In the genomic region with DNA sequence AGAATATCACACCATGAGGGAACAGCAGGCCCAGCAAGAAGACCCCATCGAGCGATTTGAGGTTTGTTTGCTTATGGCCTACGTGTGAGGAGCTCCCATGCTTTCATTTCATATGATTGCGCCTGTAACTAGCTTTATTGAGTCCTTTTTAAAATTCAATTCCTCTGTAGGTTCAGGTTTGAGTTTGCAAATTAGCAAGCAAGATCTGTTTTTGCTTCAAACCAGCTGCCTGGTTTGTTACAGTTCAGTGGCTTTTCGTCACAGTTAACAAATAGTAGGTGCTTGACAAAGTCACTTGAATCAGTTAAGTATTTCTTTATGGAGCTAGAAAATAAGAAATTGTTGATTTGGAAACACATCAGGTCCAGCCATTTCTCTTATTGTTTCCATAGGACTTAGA, we compare ENCODE assay signal across 16 cellular contexts. TPM values are rescaled to one million over a fixed set of nuclear protein-coding genes. Genes with fewer than 3 reads are reported as not detected.
DNase-seq lines count a peak whose midpoint lies in the region; ATAC-seq and TF ChIP-seq lines count a peak whose summit lies in the region.
"Had no signal": no experiment of that assay in that cellular context is flagged by ENCODE, and none has a peak within 500 bp of the region (broad histone marks: within the 10 kb centered on the region; RNA-seq: fewer than 3 reads in every experiment).

No MANE protein-coding gene starts in this region.

- H2AFZ ChIP-seq in SK-N-SH (ENCODE audit: low read depth) = no peak overlapping the region
- H2AFZ ChIP-seq: GM23248 had no signal

- POLR2A ChIA-PET in SK-N-SH (lab: Yijun Ruan, JAX) = no interaction called here

- H3K9me3 ChIP-seq in SK-N-SH (no peaks in the 10 kb centered on the region), right lobe of liver (no peaks in the 10 kb centered on the region), MG63 (no peaks in the 10 kb centered on the region)

- no peak for TF ChIP-seq EP300 in SK-N-SH (IDR thresholded peaks at IDR 0.05; ENCODE audit: borderline replicate concordance in 1 of 2, low read depth in 1 of 2, low read length in 1 of 2)

- peak overlapping the region; percentile 3 for H3K4me3 Mint-ChIP-seq in memory B cell

- H3K9me3 Mint-ChIP-seq in memory B cell = no peaks in the 10 kb centered on the region

- CTCF ChIA-PET in SK-N-SH (lab: Yijun Ruan, JAX) = interaction anchor here (1.3 to 5.3 kb wide), 5 partner anchors 7 to 266 kb away, joined by 3 to 37 read pairs (median 5); a partner anchor contains a TSS

- H3K27me3 Mint-ChIP-seq in memory B cell = no peaks in the 10 kb centered on the region

- 93% methylated on average over 5 of the region's 5 CpGs for WGBS in SK-N-SH (ENCODE audit: low lambda C conversion rate)
- 95% methylated on average over 5 of the region's 5 CpGs for WGBS in right lobe of liver (ENCODE audit: insufficient coverage, low coverage, low lambda C conversion rate, missing lambda C conversion rate)

- intact Hi-C loops in right lobe of liver (cut with DNase I) = loop anchor here in 1 of 2 donors (10.0 kb wide), 1 partner anchor 255 kb away; no protein-coding TSS in a partner anchor

- peak overlapping the region; percentile 56 for H3K27ac Mint-ChIP-seq in memory B cell

- H3K36me3 ChIP-seq in SK-N-SH (replicated peaks in 1 of 2; ENCODE audit: control insufficient read depth in 1 of 2, insufficient read depth in 2 of 2, low read length in 1 of 2) (peaks cover 64 to 68% of the 10 kb centered on the region in 2 experiments), right lobe of liver (peaks cover 0 to 12% (median 4%) of the 10 kb centered on the region in 4 donors), MG63 (peaks cover 19% of the 10 kb centered on the region)

- peaks cover 9% of the 10 kb centered on the region for H3K36me3 Mint-ChIP-seq in memory B cell

- no peaks in the 10 kb centered on the region; the same call in 1 of the 2 replicates for H3K79me2 ChIP-seq in SK-N-SH (ENCODE audit: insufficient read depth)

- peaks cover 13% of the 10 kb centered on the region for H4K20me1 ChIP-seq in SK-N-SH (ENCODE audit: insufficient read depth)

- H3K4me3 ChIP-seq in SK-N-SH (ENCODE audit: low read depth in 2 of 2, low read length in 1 of 2) (no peak overlapping the region), right lobe of liver (no peak overlapping the region), MG63 (no peak overlapping the region)
- H3K4me3 ChIP-seq: GM23248 had no signal

- TF ChIP-seq POLR2A in Raji (IDR thresholded peaks at IDR 0.05; ENCODE audit: insufficient read depth, low read depth, low read length) (peak; percentile 26; the same call in 1 of the 2 replicates), right lobe of liver (IDR thresholded peaks at IDR 0.05) (no peak)

- peaks cover 29% of the 10 kb centered on the region for H3F3A ChIP-seq in SK-N-SH (replicated peaks; ENCODE audit: insufficient read depth)

- no peak for TF ChIP-seq RAD21 in SK-N-SH (IDR thresholded peaks at IDR 0.05; ENCODE audit: low read length)

- DNase-seq in SK-N-SH (no peak), memory B cell (ENCODE audit: low spot score in 2 of 2) (no peak), right lobe of liver (no peak), MG63 (no peak)
- no peak for DNase-seq in activated naive CD4-positive, alpha-beta T cell treated with anti-CD3 and anti-CD28 coated beads, Interleukin-2, amount 50 U/mL, for 16 hours
- DNase-seq: GM23248, NCI-H1048, NCI-H1694, NCI-H345, SHP77 treated with DMSO at 0.1 percent for 48 hours had no signal

- H3K27me3 ChIP-seq in SK-N-SH (ENCODE audit: insufficient read depth) = no peaks in the 10 kb centered on the region
- no peaks in the 10 kb centered on the region for H3K27me3 ChIP-seq in right lobe of liver
- no peaks in the 10 kb centered on the region for H3K27me3 ChIP-seq in MG63

- H3K27ac ChIP-seq in SK-N-SH (ENCODE audit: low read depth in 2 of 2, low read length in 1 of 2) (peak overlapping the region; percentile 50 to 67; a peak in 2 of 4 replicates), right lobe of liver (no peak overlapping the region)
- H3K27ac ChIP-seq: C4-2B, GM23248 had no signal

- H3K4me1 ChIP-seq in SK-N-SH (ENCODE audit: control insufficient read depth in 1 of 2, insufficient read depth in 2 of 2, low read depth in 1 of 2, low read length in 1 of 2) = peaks cover 5 to 33% of the 10 kb centered on the region in 2 experiments; a peak in 3 of 4 replicates
- H3K4me1 ChIP-seq in right lobe of liver = peaks cover 0 to 23% (median 0%) of the 10 kb centered on the region in 4 donors

- no peak overlapping the region for H3K9ac ChIP-seq in SK-N-SH
- H3K9ac ChIP-seq: GM23248 had no signal

- no peaks in the 10 kb centered on the region for H3K9me2 ChIP-seq in SK-N-SH

- no peak overlapping the region for H3K4me2 ChIP-seq in SK-N-SH

- ATAC-seq in SK-N-SH treated with all-trans-retinoic acid at 6 μM for 48 hours (no peak), memory B cell (ENCODE audit: low read depth) (peak; percentile 82), right lobe of liver (no peak), HG03097 (IDR thresholded peaks at IDR 0.05; ENCODE audit: low FRiP score, unreplicated experiment) (no peak)

- peaks cover 43% of the 10 kb centered on the region for H3K4me1 Mint-ChIP-seq in memory B cell

- TF ChIP-seq CTCF in SK-N-SH (IDR thresholded peaks at IDR 0.05) (no peak), right lobe of liver (IDR thresholded peaks at IDR 0.05) (no peak)

TF ChIP-seq in SK-N-SH, 30 proteins besides CTCF, POLR2A, EP300 and RAD21 (continues in another document):
- TF ChIP-seq, protein P1, sequence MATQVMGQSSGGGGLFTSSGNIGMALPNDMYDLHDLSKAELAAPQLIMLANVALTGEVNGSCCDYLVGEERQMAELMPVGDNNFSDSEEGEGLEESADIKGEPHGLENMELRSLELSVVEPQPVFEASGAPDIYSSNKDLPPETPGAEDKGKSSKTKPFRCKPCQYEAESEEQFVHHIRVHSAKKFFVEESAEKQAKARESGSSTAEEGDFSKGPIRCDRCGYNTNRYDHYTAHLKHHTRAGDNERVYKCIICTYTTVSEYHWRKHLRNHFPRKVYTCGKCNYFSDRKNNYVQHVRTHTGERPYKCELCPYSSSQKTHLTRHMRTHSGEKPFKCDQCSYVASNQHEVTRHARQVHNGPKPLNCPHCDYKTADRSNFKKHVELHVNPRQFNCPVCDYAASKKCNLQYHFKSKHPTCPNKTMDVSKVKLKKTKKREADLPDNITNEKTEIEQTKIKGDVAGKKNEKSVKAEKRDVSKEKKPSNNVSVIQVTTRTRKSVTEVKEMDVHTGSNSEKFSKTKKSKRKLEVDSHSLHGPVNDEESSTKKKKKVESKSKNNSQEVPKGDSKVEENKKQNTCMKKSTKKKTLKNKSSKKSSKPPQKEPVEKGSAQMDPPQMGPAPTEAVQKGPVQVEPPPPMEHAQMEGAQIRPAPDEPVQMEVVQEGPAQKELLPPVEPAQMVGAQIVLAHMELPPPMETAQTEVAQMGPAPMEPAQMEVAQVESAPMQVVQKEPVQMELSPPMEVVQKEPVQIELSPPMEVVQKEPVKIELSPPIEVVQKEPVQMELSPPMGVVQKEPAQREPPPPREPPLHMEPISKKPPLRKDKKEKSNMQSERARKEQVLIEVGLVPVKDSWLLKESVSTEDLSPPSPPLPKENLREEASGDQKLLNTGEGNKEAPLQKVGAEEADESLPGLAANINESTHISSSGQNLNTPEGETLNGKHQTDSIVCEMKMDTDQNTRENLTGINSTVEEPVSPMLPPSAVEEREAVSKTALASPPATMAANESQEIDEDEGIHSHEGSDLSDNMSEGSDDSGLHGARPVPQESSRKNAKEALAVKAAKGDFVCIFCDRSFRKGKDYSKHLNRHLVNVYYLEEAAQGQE (IDR thresholded peaks at IDR 0.05; ENCODE audit: low read depth, low read length) = no peak
- no peak for TF ChIP-seq TCF12 (IDR thresholded peaks at IDR 0.05)
- TF ChIP-seq GATA2 (CRISPR knock-in tag; IDR thresholded peaks at IDR 0.05) = no peak

TF ChIP-seq in SK-N-SH treated with all-trans-retinoic acid at 6 μM for 48 hours, 23 proteins besides CTCF, POLR2A, EP300 and RAD21:
- TF ChIP-seq, protein P2, sequence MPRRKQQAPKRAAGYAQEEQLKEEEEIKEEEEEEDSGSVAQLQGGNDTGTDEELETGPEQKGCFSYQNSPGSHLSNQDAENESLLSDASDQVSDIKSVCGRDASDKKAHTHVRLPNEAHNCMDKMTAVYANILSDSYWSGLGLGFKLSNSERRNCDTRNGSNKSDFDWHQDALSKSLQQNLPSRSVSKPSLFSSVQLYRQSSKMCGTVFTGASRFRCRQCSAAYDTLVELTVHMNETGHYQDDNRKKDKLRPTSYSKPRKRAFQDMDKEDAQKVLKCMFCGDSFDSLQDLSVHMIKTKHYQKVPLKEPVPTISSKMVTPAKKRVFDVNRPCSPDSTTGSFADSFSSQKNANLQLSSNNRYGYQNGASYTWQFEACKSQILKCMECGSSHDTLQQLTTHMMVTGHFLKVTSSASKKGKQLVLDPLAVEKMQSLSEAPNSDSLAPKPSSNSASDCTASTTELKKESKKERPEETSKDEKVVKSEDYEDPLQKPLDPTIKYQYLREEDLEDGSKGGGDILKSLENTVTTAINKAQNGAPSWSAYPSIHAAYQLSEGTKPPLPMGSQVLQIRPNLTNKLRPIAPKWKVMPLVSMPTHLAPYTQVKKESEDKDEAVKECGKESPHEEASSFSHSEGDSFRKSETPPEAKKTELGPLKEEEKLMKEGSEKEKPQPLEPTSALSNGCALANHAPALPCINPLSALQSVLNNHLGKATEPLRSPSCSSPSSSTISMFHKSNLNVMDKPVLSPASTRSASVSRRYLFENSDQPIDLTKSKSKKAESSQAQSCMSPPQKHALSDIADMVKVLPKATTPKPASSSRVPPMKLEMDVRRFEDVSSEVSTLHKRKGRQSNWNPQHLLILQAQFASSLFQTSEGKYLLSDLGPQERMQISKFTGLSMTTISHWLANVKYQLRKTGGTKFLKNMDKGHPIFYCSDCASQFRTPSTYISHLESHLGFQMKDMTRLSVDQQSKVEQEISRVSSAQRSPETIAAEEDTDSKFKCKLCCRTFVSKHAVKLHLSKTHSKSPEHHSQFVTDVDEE (CRISPR knock-in tag; IDR thresholded peaks at IDR 0.05) = no peak
- TF ChIP-seq BACH2 (CRISPR knock-in tag; IDR thresholded peaks at IDR 0.05; ENCODE audit: borderline replicate concordance) (no peak), ZNF8 (CRISPR knock-in tag; IDR thresholded peaks at IDR 0.05) (no peak), TOX (CRISPR knock-in tag; IDR thresholded peaks at IDR 0.05; ENCODE audit: borderline replicate concordance) (no peak)

RNA-seq across cellular contexts. Expression of a gene that starts 56.3 kb away (rescaled TPM):
- not detected in 2 replicates for polyA plus RNA-seq in SK-N-SH (2012; rRNA removed)
- polyA plus RNA-seq in SK-N-SH (2012; cell fraction: cytosol; rRNA removed) = not detected in 2 replicates
- 0.08 and 0.27 TPM in 2 replicates for polyA plus RNA-seq in SK-N-SH (2012; cell fraction: nucleus; rRNA removed)
- total RNA-seq in right lobe of liver = under 1 TPM in 4 of 6 experiments, not detected in 2; 0.44 to 0.68 (median 0.54) TPM
- total RNA-seq in MG63 (2014; rRNA removed; shearing (Covaris generic); ENCODE audit: low replicate concordance) = not detected in 2 replicates
- total RNA-seq: A172, G401 had no signal
- polyA plus RNA-seq: GM23248 had no signal

Comparison
In these comparisons a context has a peak if more than half of its experiments do, and no peak if none do; other contexts are left out.
1. H3K27ac ChIP-seq: peak in SK-N-SH (2 of 2); none in right lobe of liver (0 of 3).